Comparison of ENCODE assay signal across 20 cellular contexts in genomic region chr9:116237456-116237855, GRCh38.
A peak's percentile ranks its signal among the peaks of the same experiment; 100 is the strongest.
DNase-seq lines count a peak whose midpoint lies in the region; ATAC-seq, FAIRE-seq and TF ChIP-seq lines count a peak whose summit lies in the region.
"Had no signal": no experiment of that assay in that cellular context is flagged by ENCODE, and none has a peak within 500 bp of the region (broad histone marks: within the 10 kb centered on the region; RNA-seq: fewer than 3 reads in every experiment).

No MANE protein-coding gene starts in this region.

- ATAC-seq in A549 (no peak), HG02870 (IDR thresholded peaks at IDR 0.05; ENCODE audit: unreplicated experiment) (no peak)
- ATAC-seq in naive thymus-derived CD4-positive, alpha-beta T cell: no peak
- ATAC-seq: GM12878 had no signal

- H3K9me3 Mint-ChIP-seq in naive thymus-derived CD4-positive, alpha-beta T cell: peaks cover 0 to 10% (median 0%) of the 10 kb centered on the region in 11 donors

- no peak for FAIRE-seq in A549 (lab: Jason Lieb, UNC)
- FAIRE-seq: GM12878, HTR-8/SVneo had no signal

- no peaks in the 10 kb centered on the region for H3K4me1 Mint-ChIP-seq in naive thymus-derived CD4-positive, alpha-beta T cell
- H3K4me1 Mint-ChIP-seq: CD4-positive, CD25-positive, alpha-beta regulatory T cell had no signal

- no peak overlapping the region for H3K27ac Mint-ChIP-seq in naive thymus-derived CD4-positive, alpha-beta T cell
- H3K27ac Mint-ChIP-seq: CD4-positive, CD25-positive, alpha-beta regulatory T cell had no signal

- 0 out of 2 replicates have a peak, but pooled peaks cover 6% of the 10 kb centered on the region for H3K79me2 ChIP-seq in GM23248 (ENCODE audit: insufficient read depth)

- peak overlapping the region; percentile 91 to 95 for H3K27ac ChIP-seq in A549
- peak overlapping the region; percentile 79 for H3K27ac ChIP-seq in GM23248
- peak overlapping the region; percentile 87 for H3K27ac ChIP-seq in brain microvascular endothelial cell
- no peak overlapping the region for H3K27ac ChIP-seq in naive thymus-derived CD4-positive, alpha-beta T cell (ENCODE audit: low read depth, low read length)
- H3K27ac ChIP-seq: KMS-11, SJCRH30 had no signal

- H3K4me2 ChIP-seq in A549 (peak overlapping the region; percentile 37), GM23248 (ENCODE audit: unreplicated experiment) (no peak overlapping the region)
- H3K4me2 ChIP-seq: KMS-11 had no signal

- CTCF ChIA-PET in A549 (lab: Yijun Ruan, JAX): interaction anchor here (0.7 kb wide), 2 partner anchors 64 to 210 kb away, joined by 3 read pairs; no protein-coding TSS in a partner anchor
- CTCF ChIA-PET in naive thymus-derived CD4-positive, alpha-beta T cell (lab: Charles Lee): no interaction called here

- H3K4me3 ChIP-seq in A549 (no peak overlapping the region), GM23248 (no peak overlapping the region), brain microvascular endothelial cell (ENCODE audit: low read depth, low read length) (no peak overlapping the region)
- no peak overlapping the region for H3K4me3 ChIP-seq in naive thymus-derived CD4-positive, alpha-beta T cell (ENCODE audit: low read length)
- H3K4me3 ChIP-seq: GM12878, SJCRH30 had no signal

- TF ChIP-seq EP300 in A549 (IDR thresholded peaks at IDR 0.05): no peak

- H3F3A ChIP-seq in GM23248 (ENCODE audit: insufficient read depth): peaks cover 75% of the 10 kb centered on the region

- DNase-seq in A549 (ENCODE audit: low read depth in 1 of 2, low spot score in 1 of 2): no peak
- DNase-seq in GM23248: peak; percentile 47
- no peak for DNase-seq in brain microvascular endothelial cell
- DNase-seq in kidney tubule cell (ENCODE audit: low spot score): peak; percentile 73
- DNase-seq in SIG-M5 (lab: John Stamatoyannopoulos, UW): no peak
- DNase-seq in cerebellar nuclear complex (lab: John Stamatoyannopoulos, UW): no peak
- DNase-seq in naive thymus-derived CD4-positive, alpha-beta T cell: no peak
- DNase-seq: CD4-positive, CD25-positive, alpha-beta regulatory T cell; DMS79; H7; NCI-H1105; NCI-H146; NCI-H2029; NCI-H774; NK-92 treated with Interleukin-12 subunit alpha and Interleukin-12 subunit beta, amount 100 ng/mL, for 24 hours; SJCRH30 had no signal

- in situ Hi-C loops in GM23248 (cut with MboI): no loop called here
- in situ Hi-C loops in brain microvascular endothelial cell (cut with HindIII; ENCODE audit: low pct_ligation_motif_present, low sequenced_read_pairs): no loop called here

- TF ChIP-seq POLR2A in A549 (IDR thresholded peaks at IDR 0.05; ENCODE audit: low read length): no peak

- TF ChIP-seq RAD21 in A549 (conservative IDR thresholded peaks at IDR 0.05 in 1 of 2, IDR thresholded peaks at IDR 0.05 in 1 of 2): no peak

- peaks cover 0 to 5% (median 4%) of the 10 kb centered on the region in 5 donors for H3K27me3 Mint-ChIP-seq in naive thymus-derived CD4-positive, alpha-beta T cell
- H3K27me3 Mint-ChIP-seq: CD4-positive, CD25-positive, alpha-beta regulatory T cell had no signal

- no peaks in the 10 kb centered on the region for H3K36me3 Mint-ChIP-seq in naive thymus-derived CD4-positive, alpha-beta T cell
- H3K36me3 Mint-ChIP-seq: CD4-positive, CD25-positive, alpha-beta regulatory T cell had no signal

- H3K4me1 ChIP-seq in A549 (peaks cover 90% of the 10 kb centered on the region), GM23248 (ENCODE audit: insufficient read depth) (peaks cover 53% of the 10 kb centered on the region)
- H3K4me1 ChIP-seq in naive thymus-derived CD4-positive, alpha-beta T cell (ENCODE audit: control insufficient read depth in 2 of 2, insufficient read depth in 2 of 2, low read length in 2 of 2): no peaks in the 10 kb centered on the region

- no peak overlapping the region for H2AFZ ChIP-seq in GM23248

- H3K9me2 ChIP-seq in GM23248 (ENCODE audit: insufficient read depth): no peaks in the 10 kb centered on the region

- POLR2A ChIA-PET in A549 (lab: Yijun Ruan, JAX): no interaction called here
- POLR2A ChIA-PET in naive thymus-derived CD4-positive, alpha-beta T cell (lab: Charles Lee): no interaction called here

- TF ChIP-seq CTCF in A549 (IDR thresholded peaks at IDR 0.05): no peak
- TF ChIP-seq CTCF in brain microvascular endothelial cell (IDR thresholded peaks at IDR 0.05; ENCODE audit: low read depth, low read length, missing control alignments): no peak

- peaks cover 16% of the 10 kb centered on the region for H3K36me3 ChIP-seq in GM23248 (ENCODE audit: low read depth)
- peaks cover 59% of the 10 kb centered on the region for H3K36me3 ChIP-seq in brain microvascular endothelial cell (replicated peaks)
- no peaks in the 10 kb centered on the region for H3K36me3 ChIP-seq in naive thymus-derived CD4-positive, alpha-beta T cell (ENCODE audit: control insufficient read depth in 2 of 3, insufficient read depth in 3 of 3, low read length in 3 of 3)
- H3K36me3 ChIP-seq: SJCRH30 had no signal

- 0 out of 2 replicates have a peak overlapping the region, but pooled peaks have one; percentile 8 for H3K9ac ChIP-seq in GM23248
- H3K9ac ChIP-seq: KMS-11 had no signal

- intact Hi-C loops in naive thymus-derived CD4-positive, alpha-beta T cell (cut with micrococcal nuclease): no loop called here

- no peak overlapping the region for H3K4me3 Mint-ChIP-seq in naive thymus-derived CD4-positive, alpha-beta T cell
- H3K4me3 Mint-ChIP-seq: CD4-positive, CD25-positive, alpha-beta regulatory T cell had no signal

- no peaks in the 10 kb centered on the region for H3K9me3 ChIP-seq in A549
- H3K9me3 ChIP-seq in GM23248 (ENCODE audit: low read depth): no peaks in the 10 kb centered on the region
- H3K9me3 ChIP-seq in naive thymus-derived CD4-positive, alpha-beta T cell (ENCODE audit: control insufficient read depth in 2 of 3, low read length in 3 of 3): no peaks in the 10 kb centered on the region
- H3K9me3 ChIP-seq: SJCRH30 had no signal

- no peaks in the 10 kb centered on the region for H3K27me3 ChIP-seq in GM23248 (replicated peaks; ENCODE audit: insufficient read depth)
- H3K27me3 ChIP-seq in brain microvascular endothelial cell (replicated peaks): no peaks in the 10 kb centered on the region
- no peaks in the 10 kb centered on the region for H3K27me3 ChIP-seq in naive thymus-derived CD4-positive, alpha-beta T cell (ENCODE audit: control insufficient read depth in 2 of 2, insufficient read depth in 2 of 2, low read length in 2 of 2)
- H3K27me3 ChIP-seq: SJCRH30 had no signal

- no peaks in the 10 kb centered on the region for H4K20me1 ChIP-seq in GM23248 (ENCODE audit: insufficient read depth)

- WGBS in A549 (ENCODE audit: missing lambda C conversion rate): 87% methylated on average over 4 of the region's 4 CpGs
- 84 to 86% methylated on average over 4 of the region's 4 CpGs for WGBS in GM23248 (ENCODE audit: low coverage in 1 of 2, low lambda C conversion rate in 2 of 2, missing lambda C conversion rate in 2 of 2), 2 experiments

TF ChIP-seq in A549, 52 proteins besides CTCF, POLR2A, EP300 and RAD21:
- TF ChIP-seq FOSL2 (IDR thresholded peaks at IDR 0.05) (no peak), FOSL2 (CRISPR knock-in tag; IDR thresholded peaks at IDR 0.05) (peak; percentile 29; the same call in 1 of the 2 replicates), USF2 (IDR thresholded peaks at IDR 0.05) (no peak)

Comparison
In these comparisons a context has a peak if more than half of its experiments do, and no peak if none do; other contexts are left out.
1. DNase-seq: peak in GM23248 (single experiment) and kidney tubule cell (single experiment); none in A549 (0 of 2), brain microvascular endothelial cell (single experiment), SIG-M5 (single experiment), cerebellar nuclear complex (0 of 2) and naive thymus-derived CD4-positive, alpha-beta T cell (0 of 9).